In the genomic region with DNA sequence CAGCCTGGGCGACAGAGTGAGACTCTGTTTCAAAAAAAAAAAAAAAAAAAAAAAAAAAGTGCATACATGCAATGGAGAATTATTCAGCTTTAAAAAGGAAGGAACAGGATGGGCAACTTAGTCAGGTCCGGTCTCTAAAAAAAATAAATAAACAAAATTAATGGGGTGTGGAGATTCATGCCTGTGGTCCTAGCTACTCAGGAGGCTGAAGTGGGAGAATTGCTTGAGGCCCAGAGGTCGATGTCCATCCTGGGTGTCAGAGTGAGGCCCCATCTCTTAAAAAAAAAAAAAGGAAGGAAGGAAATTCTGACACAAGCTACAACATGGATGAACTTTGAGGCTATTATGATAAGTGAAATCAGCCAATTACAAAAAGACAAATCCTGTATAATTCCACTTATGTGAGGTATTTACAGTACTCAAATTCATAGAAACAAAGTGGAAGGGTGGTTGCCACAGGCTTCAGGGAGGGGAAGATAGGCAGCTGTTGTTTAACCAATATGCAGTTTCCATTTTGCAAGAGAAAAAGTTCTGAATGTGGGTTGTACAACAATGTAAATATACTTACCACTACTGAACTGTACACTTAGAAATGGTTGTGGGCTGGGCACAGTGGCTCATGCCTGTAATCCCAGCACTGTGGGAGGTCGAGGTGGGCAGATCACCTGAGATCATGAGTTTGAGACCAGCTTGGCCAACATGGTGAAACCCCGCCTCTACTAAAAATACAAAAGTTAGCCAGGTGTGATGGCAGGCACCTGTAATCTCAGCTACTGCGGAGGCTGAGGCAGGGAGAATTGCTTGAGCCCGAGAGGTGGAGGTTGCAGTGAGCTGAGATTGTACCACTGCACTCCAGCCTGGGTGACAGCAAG, we compare ENCODE assay signal across 1 cellular context.
TF ChIP-seq lines count a peak whose summit lies in the region.

No MANE protein-coding gene starts in this region.

TF ChIP-seq in IMR-90, 13 proteins besides CTCF, POLR2A, EP300 and RAD21 (continued from another document):
- TF ChIP-seq, protein P1, sequence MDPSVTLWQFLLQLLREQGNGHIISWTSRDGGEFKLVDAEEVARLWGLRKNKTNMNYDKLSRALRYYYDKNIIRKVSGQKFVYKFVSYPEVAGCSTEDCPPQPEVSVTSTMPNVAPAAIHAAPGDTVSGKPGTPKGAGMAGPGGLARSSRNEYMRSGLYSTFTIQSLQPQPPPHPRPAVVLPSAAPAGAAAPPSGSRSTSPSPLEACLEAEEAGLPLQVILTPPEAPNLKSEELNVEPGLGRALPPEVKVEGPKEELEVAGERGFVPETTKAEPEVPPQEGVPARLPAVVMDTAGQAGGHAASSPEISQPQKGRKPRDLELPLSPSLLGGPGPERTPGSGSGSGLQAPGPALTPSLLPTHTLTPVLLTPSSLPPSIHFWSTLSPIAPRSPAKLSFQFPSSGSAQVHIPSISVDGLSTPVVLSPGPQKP (IDR thresholded peaks at IDR 0.05; ENCODE audit: borderline replicate concordance, low read depth, low read length), result no peak
- TF ChIP-seq RCOR1 (IDR thresholded peaks at IDR 0.05; ENCODE audit: insufficient replicate concordance, low read length), result no peak
- no peak for TF ChIP-seq BHLHE40 (IDR thresholded peaks at IDR 0.05; ENCODE audit: low read depth, low read length)
- no peak for TF ChIP-seq CEBPB (IDR thresholded peaks at IDR 0.05; ENCODE audit: low read depth, low read length)
- TF ChIP-seq, protein P2, sequence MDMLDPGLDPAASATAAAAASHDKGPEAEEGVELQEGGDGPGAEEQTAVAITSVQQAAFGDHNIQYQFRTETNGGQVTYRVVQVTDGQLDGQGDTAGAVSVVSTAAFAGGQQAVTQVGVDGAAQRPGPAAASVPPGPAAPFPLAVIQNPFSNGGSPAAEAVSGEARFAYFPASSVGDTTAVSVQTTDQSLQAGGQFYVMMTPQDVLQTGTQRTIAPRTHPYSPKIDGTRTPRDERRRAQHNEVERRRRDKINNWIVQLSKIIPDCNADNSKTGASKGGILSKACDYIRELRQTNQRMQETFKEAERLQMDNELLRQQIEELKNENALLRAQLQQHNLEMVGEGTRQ (IDR thresholded peaks at IDR 0.05; ENCODE audit: low read depth, low read length), result no peak
- TF ChIP-seq NFE2L2 (IDR thresholded peaks at IDR 0.05; ENCODE audit: low read depth, low read length), result no peak
- TF ChIP-seq CHD1 (IDR thresholded peaks at IDR 0.05; ENCODE audit: low read depth, low read length), result no peak
TF ChIP-seq in IMR-90: peak in this region for 0.
